Comparison of ENCODE assay signal across 21 cellular contexts in genomic region chr6:160256445-160256844, GRCh38. TPM values are rescaled to one million over a fixed set of nuclear protein-coding genes. Genes with fewer than 3 reads are reported as not detected.
DNase-seq lines count a peak whose midpoint lies in the region; ATAC-seq, FAIRE-seq and TF ChIP-seq lines count a peak whose summit lies in the region.
"Had no signal": no experiment of that assay in that cellular context is flagged by ENCODE, and none has a peak within 500 bp of the region (broad histone marks: within the 10 kb centered on the region; RNA-seq: fewer than 3 reads in every experiment).

No MANE protein-coding gene starts in this region.

- ATAC-seq in A549 (no peak), RWPE2 (ENCODE audit: low read depth) (peak; percentile 78), aorta (ENCODE audit: low FRiP score) (no peak)
- no peak for ATAC-seq in activated T-cell treated with anti-CD3 and anti-CD28 coated beads, Interleukin-2, amount 50 U/mL, for 4 hours
- ATAC-seq: GM12878 had no signal

- H3K4me1 ChIP-seq in A549, result peaks cover 51% of the 10 kb centered on the region
- H3K4me1 ChIP-seq in RWPE2 (ENCODE audit: insufficient read depth, poor library complexity, severe bottlenecking), result peaks cover 19% of the 10 kb centered on the region
- H3K4me1 ChIP-seq in aorta (ENCODE audit: control insufficient read depth in 1 of 2, insufficient read depth in 2 of 2, low read length in 2 of 2), result no peaks in the 10 kb centered on the region
- H3K4me1 ChIP-seq: BLaER1 treated with 17β-estradiol and CSF1 and Interleukin-3, amounts not matched to agents 10 nM and 100 nM; HAP-1 had no signal

- TF ChIP-seq RAD21 in A549 (conservative IDR thresholded peaks at IDR 0.05 in 1 of 2, IDR thresholded peaks at IDR 0.05 in 1 of 2), result no peak

- H3K4me3 Mint-ChIP-seq in activated CD4-positive, alpha-beta T cell treated with anti-CD3 and anti-CD28 coated beads, Interleukin-2, amount 10 ng/mL, durations not matched to agents 24 days and 14 days, result no peak overlapping the region
- no peak overlapping the region for H3K4me3 Mint-ChIP-seq in activated T-cell treated with anti-CD3 and anti-CD28 coated beads, Interleukin-2, amount 50 U/mL, for 4 hours
- H3K4me3 Mint-ChIP-seq: CD4-positive, CD25-positive, alpha-beta regulatory T cell; HFFc6 had no signal

- H3K36me3 ChIP-seq in RWPE2 (ENCODE audit: low read depth) (no peaks in the 10 kb centered on the region), aorta (ENCODE audit: control insufficient read depth in 1 of 2, insufficient read depth in 2 of 2, low read length in 1 of 2) (no peaks in the 10 kb centered on the region)
- H3K36me3 ChIP-seq: BLaER1 treated with 17β-estradiol and CSF1 and Interleukin-3, amounts not matched to agents 10 nM and 100 nM; HAP-1 had no signal

- FAIRE-seq in A549 (lab: Jason Lieb, UNC), result no peak
- FAIRE-seq: GM12878, GM18507, H1 had no signal

- H3K27ac ChIP-seq in A549 (peak overlapping the region; percentile 75 to 79), RWPE2 (ENCODE audit: poor library complexity, severe bottlenecking) (peak overlapping the region; percentile 65), aorta (ENCODE audit: low read depth in 1 of 2, low read length in 2 of 2) (no peak overlapping the region)
- H3K27ac ChIP-seq: BLaER1 treated with 17β-estradiol and CSF1 and Interleukin-3, amounts not matched to agents 10 nM and 100 nM had no signal

- no peak overlapping the region for H3K27ac Mint-ChIP-seq in activated CD4-positive, alpha-beta T cell treated with anti-CD3 and anti-CD28 coated beads, Interleukin-2, amount 10 ng/mL, durations not matched to agents 24 days and 14 days
- H3K27ac Mint-ChIP-seq: CD4-positive, CD25-positive, alpha-beta regulatory T cell; HFFc6 had no signal

- TF ChIP-seq EP300 in A549 (IDR thresholded peaks at IDR 0.05), result no peak

- WGBS in A549 (ENCODE audit: missing lambda C conversion rate), result 71% methylated on average over 1 of the region's 1 CpG
- WGBS in aorta, 2 donors, result 74 to 85% methylated on average over 1 of the region's 1 CpG

- no peaks in the 10 kb centered on the region for H3K27me3 ChIP-seq in RWPE2 (ENCODE audit: insufficient read depth, poor library complexity, severe bottlenecking)
- no peaks in the 10 kb centered on the region for H3K27me3 ChIP-seq in aorta (ENCODE audit: control insufficient read depth in 1 of 2, insufficient read depth in 2 of 2, low read length in 1 of 2)
- H3K27me3 ChIP-seq: BLaER1 treated with 17β-estradiol and CSF1 and Interleukin-3, amounts not matched to agents 10 nM and 100 nM had no signal

- DNase-seq in A549 (ENCODE audit: low read depth in 1 of 2, low spot score in 1 of 2), result no peak
- no peak for DNase-seq in RWPE2 (ENCODE audit: low spot score)
- DNase-seq in epithelial cell of proximal tubule (ENCODE audit: low read depth), result no peak
- DNase-seq in kidney glomerular epithelial cell (lab: John Stamatoyannopoulos, UW), result peak; percentile 89
- DNase-seq in D341Med (ENCODE audit: low spot score), result no peak
- DNase-seq in aorta, result no peak
- no peak for DNase-seq in activated CD4-positive, alpha-beta T cell treated with anti-CD3 and anti-CD28 coated beads, Interleukin-2, amount 10 ng/mL, durations not matched to agents 24 days and 14 days
- DNase-seq in activated T-cell treated with anti-CD3 and anti-CD28 coated beads, Interleukin-2, amount 50 U/mL, for 4 hours, result no peak
- DNase-seq: 8988T; ACHN; CD4-positive, CD25-positive, alpha-beta regulatory T cell; DMS 273 treated with DMSO at 0.1 percent for 48 hours; DMS79; HFFc6 had no signal

- H3K36me3 Mint-ChIP-seq in activated CD4-positive, alpha-beta T cell treated with anti-CD3 and anti-CD28 coated beads, Interleukin-2, amount 10 ng/mL, durations not matched to agents 24 days and 14 days (ENCODE audit: low read depth), result no peaks in the 10 kb centered on the region
- no peaks in the 10 kb centered on the region for H3K36me3 Mint-ChIP-seq in activated T-cell treated with anti-CD3 and anti-CD28 coated beads, Interleukin-2, amount 50 U/mL, for 4 hours (ENCODE audit: insufficient read depth)
- H3K36me3 Mint-ChIP-seq: CD4-positive, CD25-positive, alpha-beta regulatory T cell had no signal

- H3K4me3 ChIP-seq in A549 (no peak overlapping the region), RWPE2 (ENCODE audit: severe bottlenecking) (no peak overlapping the region), epithelial cell of proximal tubule (ENCODE audit: low read depth, low read length) (peak overlapping the region; percentile 58), aorta (ENCODE audit: low read length in 2 of 2) (no peak overlapping the region)
- H3K4me3 ChIP-seq: BLaER1 treated with 17β-estradiol and CSF1 and Interleukin-3, amounts not matched to agents 10 nM and 100 nM; GM12878; HAP-1 had no signal

- H3K4me2 ChIP-seq in A549, result peak overlapping the region; percentile 32
- H3K4me2 ChIP-seq: BLaER1 treated with 17β-estradiol and CSF1 and Interleukin-3, amounts not matched to agents 10 nM and 100 nM had no signal

- H3K9me3 ChIP-seq in A549, result no peaks in the 10 kb centered on the region
- no peaks in the 10 kb centered on the region for H3K9me3 ChIP-seq in RWPE2 (ENCODE audit: severe bottlenecking)
- H3K9me3 ChIP-seq in aorta (ENCODE audit: control insufficient read depth, low read length), result no peaks in the 10 kb centered on the region
- H3K9me3 ChIP-seq: HAP-1 had no signal

- H3K9me3 Mint-ChIP-seq in activated CD4-positive, alpha-beta T cell treated with anti-CD3 and anti-CD28 coated beads, Interleukin-2, amount 10 ng/mL, durations not matched to agents 24 days and 14 days, result no peaks in the 10 kb centered on the region
- H3K9me3 Mint-ChIP-seq in activated T-cell treated with anti-CD3 and anti-CD28 coated beads, Interleukin-2, amount 50 U/mL, for 4 hours, result no peaks in the 10 kb centered on the region

- peaks cover 2% of the 10 kb centered on the region for H3K4me1 Mint-ChIP-seq in activated CD4-positive, alpha-beta T cell treated with anti-CD3 and anti-CD28 coated beads, Interleukin-2, amount 10 ng/mL, durations not matched to agents 24 days and 14 days
- no peaks in the 10 kb centered on the region for H3K4me1 Mint-ChIP-seq in activated T-cell treated with anti-CD3 and anti-CD28 coated beads, Interleukin-2, amount 50 U/mL, for 4 hours (ENCODE audit: low read depth)
- H3K4me1 Mint-ChIP-seq: CD4-positive, CD25-positive, alpha-beta regulatory T cell had no signal

- H3K27me3 Mint-ChIP-seq in activated CD4-positive, alpha-beta T cell treated with anti-CD3 and anti-CD28 coated beads, Interleukin-2, amount 10 ng/mL, durations not matched to agents 24 days and 14 days, result peaks cover 4% of the 10 kb centered on the region
- H3K27me3 Mint-ChIP-seq in activated T-cell treated with anti-CD3 and anti-CD28 coated beads, Interleukin-2, amount 50 U/mL, for 4 hours (ENCODE audit: low read depth), result peaks cover 8% of the 10 kb centered on the region

- TF ChIP-seq POLR2A in A549 (IDR thresholded peaks at IDR 0.05; ENCODE audit: low read length), result no peak

- intact Hi-C loops in aorta (cut with DNase I), result no loop called here
- intact Hi-C loops in activated CD4-positive, alpha-beta T cell treated with anti-CD3 and anti-CD28 coated beads, Interleukin-2, amount 10 ng/mL, durations not matched to agents 24 days and 14 days (cut with micrococcal nuclease), result no loop called here

- TF ChIP-seq CTCF in A549 (IDR thresholded peaks at IDR 0.05) (no peak), RWPE2 (IDR thresholded peaks at IDR 0.05; ENCODE audit: poor library complexity, severe bottlenecking) (no peak), epithelial cell of proximal tubule (conservative IDR thresholded peaks at IDR 0.05; ENCODE audit: low read depth, low read length) (no peak)

- CTCF ChIA-PET in A549 (lab: Yijun Ruan, JAX), result no interaction called here

- POLR2A ChIA-PET in A549 (lab: Yijun Ruan, JAX), result no interaction called here

TF ChIP-seq in A549, 52 proteins besides CTCF, POLR2A, EP300 and RAD21 (continues in another document):
- TF ChIP-seq HOXB5 (CRISPR knock-in tag; IDR thresholded peaks at IDR 0.05), result no peak
- TF ChIP-seq NR3C1 (IDR thresholded peaks at IDR 0.05), result no peak
- TF ChIP-seq RNF2 (IDR thresholded peaks at IDR 0.05; ENCODE audit: borderline replicate concordance, low read depth), result no peak
- no peak for TF ChIP-seq MYC (IDR thresholded peaks at IDR 0.05; ENCODE audit: borderline replicate concordance, low read length)
- no peak for TF ChIP-seq CBX2 (IDR thresholded peaks at IDR 0.05; ENCODE audit: borderline replicate concordance, low read depth)
- no peak for TF ChIP-seq HOXB13 (CRISPR knock-in tag; IDR thresholded peaks at IDR 0.05; ENCODE audit: low read depth)
- TF ChIP-seq FOSL2 (IDR thresholded peaks at IDR 0.05), result no peak
- no peak for TF ChIP-seq FOSL2 (CRISPR knock-in tag; IDR thresholded peaks at IDR 0.05)
- TF ChIP-seq ATOH8 (CRISPR knock-in tag; IDR thresholded peaks at IDR 0.05; ENCODE audit: low read depth), result no peak
- TF ChIP-seq ZC3H11A (IDR thresholded peaks at IDR 0.05), result no peak
- no peak for TF ChIP-seq FOXS1 (CRISPR knock-in tag; IDR thresholded peaks at IDR 0.05)
- no peak for TF ChIP-seq MAX (IDR thresholded peaks at IDR 0.05)
- TF ChIP-seq NPAS2 (CRISPR knock-in tag; IDR thresholded peaks at IDR 0.05; ENCODE audit: borderline replicate concordance), result no peak
- no peak for TF ChIP-seq ZNF302 (CRISPR knock-in tag; IDR thresholded peaks at IDR 0.05)
- TF ChIP-seq RFX5 (IDR thresholded peaks at IDR 0.05), result no peak

RNA-seq across cellular contexts. Expression of gene SLC22A2, which starts 2.2 kb away (rescaled TPM):
- not detected in 2 replicates for polyA plus RNA-seq in A549 (2011; rRNA removed)
- 0.03 TPM in 1 of 2 replicates, not detected in the other for polyA plus RNA-seq in A549 (2012; cell fraction: cytosol; rRNA removed)
- not detected in 2 replicates for polyA plus RNA-seq in A549 (2012; cell fraction: nucleus; rRNA removed)
- polyA plus RNA-seq in A549 (2017; fragmentation: RNase III; extraction: RNeasy Plus Mini Kit Qiagen cat#74134 plus additional on column Dnase treatment), result 0.04 TPM in 1 of 3 replicates, not detected in the others
- polyA minus RNA-seq in A549 (2011; rRNA and poly(A)+ RNA removed), result not detected in 2 replicates
- total RNA-seq in epithelial cell of proximal tubule, result not detected in 2 replicates
- total RNA-seq in aorta, result 1 to 10 TPM in 1 of 2 donors, not detected in 1; 1.1 TPM
- 1 to 10 TPM in 1 of 2 donors, under 1 TPM in 1; 0.26 to 3.9 TPM for polyA plus RNA-seq in aorta
- not detected in 2 replicates for total RNA-seq in activated CD4-positive, alpha-beta T cell treated with anti-CD3 and anti-CD28 coated beads, Interleukin-2, amount 10 ng/mL, durations not matched to agents 24 days and 14 days
- not detected for total RNA-seq in activated T-cell treated with anti-CD3 and anti-CD28 coated beads, Interleukin-2, amount 50 U/mL, for 4 hours
- total RNA-seq: CD4-positive, CD25-positive, alpha-beta regulatory T cell; G401; GM12878; HFFc6; HT1080 had no signal
- polyA plus RNA-seq: CD4-positive, CD25-positive, alpha-beta regulatory T cell had no signal

Comparison
In these comparisons a context has a peak if more than half of its experiments do, and no peak if none do; other contexts are left out.
1. H3K27ac ChIP-seq: peak in A549 (2 of 2) and RWPE2 (single experiment); none in aorta (0 of 2).